ENCODE assay signal across 1 cellular context in the genomic region with DNA sequence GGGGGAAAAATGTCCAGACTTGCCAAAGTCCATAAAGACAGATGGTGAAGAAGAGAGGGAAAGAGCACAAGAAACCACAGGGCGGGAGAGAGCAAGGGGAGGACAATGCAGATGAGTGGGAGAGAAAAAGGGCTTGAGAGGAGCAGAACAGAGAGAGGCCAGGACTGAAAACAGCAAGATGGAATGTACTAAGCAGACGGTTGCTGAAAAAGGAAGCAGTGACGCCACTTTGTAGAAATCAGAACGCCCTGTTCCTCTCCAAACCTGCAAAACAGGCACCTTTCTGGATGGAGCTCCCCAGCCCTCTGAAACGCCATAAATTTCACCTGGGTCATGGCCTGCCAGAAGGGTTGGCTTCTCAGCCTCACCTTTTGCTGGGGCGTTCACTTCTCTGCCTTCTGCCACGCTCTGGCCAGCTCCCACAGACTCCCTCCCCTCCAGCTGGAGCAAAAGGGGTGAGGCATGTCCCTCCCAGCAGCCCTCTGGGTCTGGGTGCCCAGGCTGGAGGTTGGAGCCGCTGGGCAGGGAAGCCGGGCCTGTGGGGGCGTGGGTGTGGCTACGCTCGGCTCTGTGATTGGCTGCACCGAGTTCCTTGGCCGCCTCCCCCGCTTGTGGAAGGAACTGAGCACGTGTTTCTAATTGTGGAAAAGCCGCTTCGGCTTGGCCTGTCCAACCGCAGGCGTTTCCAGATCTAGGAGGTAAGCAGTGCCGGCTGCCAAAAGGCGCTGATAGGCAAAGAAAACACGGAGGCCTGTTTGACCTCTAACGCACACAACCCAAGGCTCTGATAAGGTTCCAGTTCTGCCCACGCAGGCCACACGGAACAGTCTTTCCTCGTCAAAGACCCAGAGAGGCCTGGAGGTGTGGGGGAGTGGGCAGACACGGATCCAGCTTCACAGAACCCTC.
A peak's percentile ranks its signal among the peaks of the same experiment; 100 is the strongest.
TF ChIP-seq lines count a peak whose summit lies in the region.

No MANE protein-coding gene starts in this region.

TF ChIP-seq in K562, 482 proteins besides CTCF, POLR2A, EP300 and RAD21 (continued from another document and continues in another):
- TF ChIP-seq, protein P1, sequence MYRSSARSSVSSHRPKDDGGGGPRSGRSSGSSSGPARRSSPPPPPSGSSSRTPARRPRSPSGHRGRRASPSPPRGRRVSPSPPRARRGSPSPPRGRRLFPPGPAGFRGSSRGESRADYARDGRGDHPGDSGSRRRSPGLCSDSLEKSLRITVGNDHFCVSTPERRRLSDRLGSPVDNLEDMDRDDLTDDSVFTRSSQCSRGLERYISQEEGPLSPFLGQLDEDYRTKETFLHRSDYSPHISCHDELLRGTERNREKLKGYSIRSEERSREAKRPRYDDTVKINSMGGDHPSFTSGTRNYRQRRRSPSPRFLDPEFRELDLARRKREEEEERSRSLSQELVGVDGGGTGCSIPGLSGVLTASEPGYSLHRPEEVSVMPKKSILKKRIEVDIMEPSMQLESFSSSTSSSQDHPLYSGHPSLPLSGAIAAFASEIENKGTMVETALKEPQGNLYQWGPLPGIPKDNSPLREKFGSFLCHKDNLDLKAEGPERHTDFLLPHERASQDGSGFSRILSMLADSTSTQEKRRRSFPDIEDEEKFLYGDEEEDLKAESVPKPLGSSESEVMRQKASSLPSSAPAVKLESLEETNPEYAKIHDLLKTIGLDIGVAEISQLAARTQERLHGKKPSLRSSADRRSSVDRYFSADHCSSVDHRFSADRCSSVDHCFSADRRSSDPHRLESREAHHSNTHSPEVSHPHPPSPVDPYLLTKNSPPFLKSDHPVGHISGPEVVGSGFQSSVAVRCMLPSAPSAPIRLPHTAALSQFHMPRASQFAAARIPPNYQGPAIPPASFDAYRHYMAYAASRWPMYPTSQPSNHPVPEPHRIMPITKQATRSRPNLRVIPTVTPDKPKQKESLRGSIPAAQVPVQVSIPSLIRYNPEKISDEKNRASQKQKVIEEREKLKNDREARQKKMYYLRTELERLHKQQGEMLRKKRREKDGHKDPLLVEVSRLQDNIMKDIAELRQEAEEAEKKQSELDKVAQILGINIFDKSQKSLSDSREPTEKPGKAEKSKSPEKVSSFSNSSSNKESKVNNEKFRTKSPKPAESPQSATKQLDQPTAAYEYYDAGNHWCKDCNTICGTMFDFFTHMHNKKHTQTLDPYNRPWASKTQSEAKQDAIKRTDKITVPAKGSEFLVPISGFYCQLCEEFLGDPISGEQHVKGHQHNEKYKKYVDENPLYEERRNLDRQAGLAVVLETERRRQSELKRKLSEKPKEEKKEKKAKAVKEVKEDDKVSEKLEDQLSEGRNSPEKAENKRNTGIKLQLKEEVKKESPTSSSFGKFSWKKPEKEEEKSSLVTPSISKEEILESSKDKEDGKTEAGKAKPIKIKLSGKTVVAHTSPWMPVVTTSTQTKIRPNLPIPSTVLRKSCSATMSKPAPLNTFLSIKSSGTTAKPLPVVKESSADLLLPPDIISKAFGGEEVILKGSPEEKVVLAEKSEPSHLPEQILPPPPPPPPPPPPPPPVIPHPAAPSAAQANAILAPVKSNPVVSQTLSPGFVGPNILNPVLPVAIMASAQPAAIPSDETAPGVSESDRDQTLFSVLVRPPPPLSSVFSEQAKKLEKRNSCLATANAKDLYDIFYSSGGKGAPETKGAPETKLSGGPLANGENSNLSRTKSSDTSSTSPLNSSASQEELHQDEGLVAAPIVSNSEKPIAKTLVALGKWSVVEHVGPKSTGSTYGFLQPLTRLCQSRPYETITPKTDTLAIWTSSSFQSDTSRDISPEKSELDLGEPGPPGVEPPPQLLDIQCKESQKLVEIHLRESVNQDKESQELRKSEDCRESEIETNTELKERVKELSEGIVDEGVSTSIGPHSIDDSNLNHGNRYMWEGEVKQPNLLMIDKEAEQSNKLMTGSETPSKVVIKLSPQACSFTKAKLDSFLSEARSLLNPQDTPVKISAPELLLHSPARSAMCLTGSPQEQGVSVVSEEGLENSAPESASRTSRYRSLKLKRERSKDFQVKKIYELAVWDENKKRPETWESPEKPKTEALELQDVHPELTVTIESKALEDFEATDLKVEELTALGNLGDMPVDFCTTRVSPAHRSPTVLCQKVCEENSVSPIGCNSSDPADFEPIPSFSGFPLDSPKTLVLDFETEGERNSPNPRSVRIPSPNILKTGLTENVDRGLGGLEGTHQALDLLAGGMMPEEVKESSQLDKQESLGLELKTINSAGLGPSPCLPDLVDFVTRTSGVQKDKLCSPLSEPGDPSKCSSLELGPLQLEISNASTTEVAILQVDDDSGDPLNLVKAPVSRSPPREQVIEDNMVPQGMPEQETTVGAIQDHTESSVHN (IDR thresholded peaks at IDR 0.05; ENCODE audit: borderline replicate concordance in 1 of 2, low read depth in 1 of 2), result peak in 1 of 2 experiments; percentile 65; a peak in 1 of 4 replicates
- TF ChIP-seq, protein P2, sequence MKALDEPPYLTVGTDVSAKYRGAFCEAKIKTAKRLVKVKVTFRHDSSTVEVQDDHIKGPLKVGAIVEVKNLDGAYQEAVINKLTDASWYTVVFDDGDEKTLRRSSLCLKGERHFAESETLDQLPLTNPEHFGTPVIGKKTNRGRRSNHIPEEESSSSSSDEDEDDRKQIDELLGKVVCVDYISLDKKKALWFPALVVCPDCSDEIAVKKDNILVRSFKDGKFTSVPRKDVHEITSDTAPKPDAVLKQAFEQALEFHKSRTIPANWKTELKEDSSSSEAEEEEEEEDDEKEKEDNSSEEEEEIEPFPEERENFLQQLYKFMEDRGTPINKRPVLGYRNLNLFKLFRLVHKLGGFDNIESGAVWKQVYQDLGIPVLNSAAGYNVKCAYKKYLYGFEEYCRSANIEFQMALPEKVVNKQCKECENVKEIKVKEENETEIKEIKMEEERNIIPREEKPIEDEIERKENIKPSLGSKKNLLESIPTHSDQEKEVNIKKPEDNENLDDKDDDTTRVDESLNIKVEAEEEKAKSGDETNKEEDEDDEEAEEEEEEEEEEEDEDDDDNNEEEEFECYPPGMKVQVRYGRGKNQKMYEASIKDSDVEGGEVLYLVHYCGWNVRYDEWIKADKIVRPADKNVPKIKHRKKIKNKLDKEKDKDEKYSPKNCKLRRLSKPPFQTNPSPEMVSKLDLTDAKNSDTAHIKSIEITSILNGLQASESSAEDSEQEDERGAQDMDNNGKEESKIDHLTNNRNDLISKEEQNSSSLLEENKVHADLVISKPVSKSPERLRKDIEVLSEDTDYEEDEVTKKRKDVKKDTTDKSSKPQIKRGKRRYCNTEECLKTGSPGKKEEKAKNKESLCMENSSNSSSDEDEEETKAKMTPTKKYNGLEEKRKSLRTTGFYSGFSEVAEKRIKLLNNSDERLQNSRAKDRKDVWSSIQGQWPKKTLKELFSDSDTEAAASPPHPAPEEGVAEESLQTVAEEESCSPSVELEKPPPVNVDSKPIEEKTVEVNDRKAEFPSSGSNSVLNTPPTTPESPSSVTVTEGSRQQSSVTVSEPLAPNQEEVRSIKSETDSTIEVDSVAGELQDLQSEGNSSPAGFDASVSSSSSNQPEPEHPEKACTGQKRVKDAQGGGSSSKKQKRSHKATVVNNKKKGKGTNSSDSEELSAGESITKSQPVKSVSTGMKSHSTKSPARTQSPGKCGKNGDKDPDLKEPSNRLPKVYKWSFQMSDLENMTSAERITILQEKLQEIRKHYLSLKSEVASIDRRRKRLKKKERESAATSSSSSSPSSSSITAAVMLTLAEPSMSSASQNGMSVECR (CRISPR knock-in tag; IDR thresholded peaks at IDR 0.05), result peak; percentile 38; the same call in 1 of the 2 replicates
- TF ChIP-seq CBX3 (IDR thresholded peaks at IDR 0.05; ENCODE audit: borderline replicate concordance in 1 of 2, low read length in 2 of 2), result peak in 1 of 2 experiments; percentile 58; a peak in 1 of 3 replicates
- TF ChIP-seq HNRNPL (IDR thresholded peaks at IDR 0.05; ENCODE audit: low read depth, low read length), result no peak
- peak; percentile 94 for TF ChIP-seq BHLHE40 (IDR thresholded peaks at IDR 0.05; ENCODE audit: low read length)
- peak; percentile 74 for TF ChIP-seq CBFA2T3 (IDR thresholded peaks at IDR 0.05)
- TF ChIP-seq CBX2 (IDR thresholded peaks at IDR 0.05; ENCODE audit: insufficient read depth, low read length, poor library complexity, severe bottlenecking), result no peak
- TF ChIP-seq EWSR1 (IDR thresholded peaks at IDR 0.05; ENCODE audit: borderline replicate concordance, low read depth, partially characterized antibody), result no peak
- TF ChIP-seq COPS2 (conservative IDR thresholded peaks at IDR 0.05), result no peak
- TF ChIP-seq RBM17 (IDR thresholded peaks at IDR 0.05; ENCODE audit: borderline replicate concordance, low read depth, low read length), result no peak
- TF ChIP-seq LEF1 (IDR thresholded peaks at IDR 0.05), result no peak
- peak in 1 of 3 experiments; percentile 9 for TF ChIP-seq YY1 (IDR thresholded peaks at IDR 0.05; ENCODE audit: borderline replicate concordance in 1 of 3, control insufficient read depth in 1 of 3, extremely low read depth in 1 of 3, insufficient read depth in 3 of 3, insufficient read length in 1 of 3, insufficient replicate concordance in 2 of 3, low read depth in 1 of 3, low read length in 2 of 3)
- TF ChIP-seq, protein P3, sequence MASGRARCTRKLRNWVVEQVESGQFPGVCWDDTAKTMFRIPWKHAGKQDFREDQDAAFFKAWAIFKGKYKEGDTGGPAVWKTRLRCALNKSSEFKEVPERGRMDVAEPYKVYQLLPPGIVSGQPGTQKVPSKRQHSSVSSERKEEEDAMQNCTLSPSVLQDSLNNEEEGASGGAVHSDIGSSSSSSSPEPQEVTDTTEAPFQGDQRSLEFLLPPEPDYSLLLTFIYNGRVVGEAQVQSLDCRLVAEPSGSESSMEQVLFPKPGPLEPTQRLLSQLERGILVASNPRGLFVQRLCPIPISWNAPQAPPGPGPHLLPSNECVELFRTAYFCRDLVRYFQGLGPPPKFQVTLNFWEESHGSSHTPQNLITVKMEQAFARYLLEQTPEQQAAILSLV (tag; IDR thresholded peaks at IDR 0.05), result 0 out of 2 replicates have a peak, but pooled peaks have one; percentile 15
- TF ChIP-seq ARID1B (IDR thresholded peaks at IDR 0.05), result peak; percentile 50; the same call in 1 of the 2 replicates
- no peak for TF ChIP-seq SIX5 (IDR thresholded peaks at IDR 0.05; ENCODE audit: borderline replicate concordance in 1 of 2, insufficient read depth in 1 of 2, low read depth in 1 of 2, low read length in 2 of 2)
- no peak for TF ChIP-seq PRPF4 (IDR thresholded peaks at IDR 0.05; ENCODE audit: insufficient read depth, low read depth, low read length, poor library complexity, severe bottlenecking)
- TF ChIP-seq ATF1 (CRISPR knock-in tag; IDR thresholded peaks at IDR 0.05), result no peak
- TF ChIP-seq ATF1 (tag; IDR thresholded peaks at IDR 0.05), result 0 out of 2 replicates have a peak, but pooled peaks have one; percentile 75
- TF ChIP-seq TEAD4 (IDR thresholded peaks at IDR 0.05; ENCODE audit: low read length), result peak; percentile 48
- TF ChIP-seq TEAD4 (CRISPR knock-in tag; IDR thresholded peaks at IDR 0.05; ENCODE audit: borderline replicate concordance), result no peak
- TF ChIP-seq HDAC1 (IDR thresholded peaks at IDR 0.05), result peak in 1 of 2 experiments; percentile 74; a peak in 2 of 4 replicates
- peak; percentile 24 for TF ChIP-seq BRD9 (IDR thresholded peaks at IDR 0.05; ENCODE audit: low read depth, partially characterized antibody)
- no peak for TF ChIP-seq PCBP1 (IDR thresholded peaks at IDR 0.05; ENCODE audit: low read depth, low read length, poor library complexity, severe bottlenecking)
- TF ChIP-seq, protein P4, sequence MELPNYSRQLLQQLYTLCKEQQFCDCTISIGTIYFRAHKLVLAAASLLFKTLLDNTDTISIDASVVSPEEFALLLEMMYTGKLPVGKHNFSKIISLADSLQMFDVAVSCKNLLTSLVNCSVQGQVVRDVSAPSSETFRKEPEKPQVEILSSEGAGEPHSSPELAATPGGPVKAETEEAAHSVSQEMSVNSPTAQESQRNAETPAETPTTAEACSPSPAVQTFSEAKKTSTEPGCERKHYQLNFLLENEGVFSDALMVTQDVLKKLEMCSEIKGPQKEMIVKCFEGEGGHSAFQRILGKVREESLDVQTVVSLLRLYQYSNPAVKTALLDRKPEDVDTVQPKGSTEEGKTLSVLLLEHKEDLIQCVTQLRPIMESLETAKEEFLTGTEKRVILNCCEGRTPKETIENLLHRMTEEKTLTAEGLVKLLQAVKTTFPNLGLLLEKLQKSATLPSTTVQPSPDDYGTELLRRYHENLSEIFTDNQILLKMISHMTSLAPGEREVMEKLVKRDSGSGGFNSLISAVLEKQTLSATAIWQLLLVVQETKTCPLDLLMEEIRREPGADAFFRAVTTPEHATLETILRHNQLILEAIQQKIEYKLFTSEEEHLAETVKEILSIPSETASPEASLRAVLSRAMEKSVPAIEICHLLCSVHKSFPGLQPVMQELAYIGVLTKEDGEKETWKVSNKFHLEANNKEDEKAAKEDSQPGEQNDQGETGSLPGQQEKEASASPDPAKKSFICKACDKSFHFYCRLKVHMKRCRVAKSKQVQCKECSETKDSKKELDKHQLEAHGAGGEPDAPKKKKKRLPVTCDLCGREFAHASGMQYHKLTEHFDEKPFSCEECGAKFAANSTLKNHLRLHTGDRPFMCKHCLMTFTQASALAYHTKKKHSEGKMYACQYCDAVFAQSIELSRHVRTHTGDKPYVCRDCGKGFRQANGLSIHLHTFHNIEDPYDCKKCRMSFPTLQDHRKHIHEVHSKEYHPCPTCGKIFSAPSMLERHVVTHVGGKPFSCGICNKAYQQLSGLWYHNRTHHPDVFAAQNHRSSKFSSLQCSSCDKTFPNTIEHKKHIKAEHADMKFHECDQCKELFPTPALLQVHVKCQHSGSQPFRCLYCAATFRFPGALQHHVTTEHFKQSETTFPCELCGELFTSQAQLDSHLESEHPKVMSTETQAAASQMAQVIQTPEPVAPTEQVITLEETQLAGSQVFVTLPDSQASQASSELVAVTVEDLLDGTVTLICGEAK (IDR thresholded peaks at IDR 0.05), result peak; percentile 47; the same call in 1 of the 2 replicates
- TF ChIP-seq, protein P4 (CRISPR knock-in tag; IDR thresholded peaks at IDR 0.05), result no peak
